1 cellular context compared by ENCODE assay signal in the genomic region with DNA sequence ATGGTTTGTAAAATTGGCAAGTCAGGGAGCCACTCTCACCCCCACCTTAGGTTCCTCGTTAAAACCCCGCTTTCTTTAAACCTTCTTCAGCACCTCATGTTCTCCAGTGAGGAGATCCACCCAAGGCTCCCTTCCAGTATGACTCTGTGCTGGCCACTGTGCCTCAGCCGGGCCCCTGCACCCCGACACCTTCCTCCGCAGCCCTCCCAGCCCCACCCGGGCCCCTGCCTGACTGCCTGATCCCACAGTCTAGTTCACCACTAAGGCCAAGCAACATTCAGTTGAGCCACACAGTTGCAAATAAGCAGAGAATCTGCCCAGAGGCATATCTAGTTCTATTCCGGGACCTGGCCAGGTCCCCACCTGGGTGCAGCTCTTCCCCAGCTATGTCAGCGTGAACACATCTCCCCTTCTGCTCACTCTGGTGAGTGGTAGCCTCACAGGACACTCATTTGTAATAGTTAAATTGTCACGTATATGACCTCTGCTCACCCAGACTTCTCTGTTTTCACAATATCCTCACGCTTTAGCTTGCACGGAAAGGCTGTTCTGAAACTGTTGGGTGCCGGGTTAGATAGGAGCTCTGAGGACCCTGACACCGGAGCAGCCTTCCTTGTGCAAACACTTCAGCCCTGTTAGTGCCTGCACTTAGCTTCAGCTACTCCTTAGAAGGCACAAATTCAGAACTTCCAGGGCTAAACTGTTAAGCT.
TF ChIP-seq lines count a peak whose summit lies in the region.

No MANE protein-coding gene starts in this region.

TF ChIP-seq in GM23338, 12 proteins besides CTCF, POLR2A, EP300 and RAD21 (continued from another document):
- TF ChIP-seq, protein P1, sequence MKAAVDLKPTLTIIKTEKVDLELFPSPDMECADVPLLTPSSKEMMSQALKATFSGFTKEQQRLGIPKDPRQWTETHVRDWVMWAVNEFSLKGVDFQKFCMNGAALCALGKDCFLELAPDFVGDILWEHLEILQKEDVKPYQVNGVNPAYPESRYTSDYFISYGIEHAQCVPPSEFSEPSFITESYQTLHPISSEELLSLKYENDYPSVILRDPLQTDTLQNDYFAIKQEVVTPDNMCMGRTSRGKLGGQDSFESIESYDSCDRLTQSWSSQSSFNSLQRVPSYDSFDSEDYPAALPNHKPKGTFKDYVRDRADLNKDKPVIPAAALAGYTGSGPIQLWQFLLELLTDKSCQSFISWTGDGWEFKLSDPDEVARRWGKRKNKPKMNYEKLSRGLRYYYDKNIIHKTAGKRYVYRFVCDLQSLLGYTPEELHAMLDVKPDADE (IDR thresholded peaks at IDR 0.05), result no peak
- TF ChIP-seq NANOG (IDR thresholded peaks at IDR 0.05; ENCODE audit: borderline replicate concordance), result no peak
